23 cellular contexts compared by ENCODE assay signal in the genomic region with DNA sequence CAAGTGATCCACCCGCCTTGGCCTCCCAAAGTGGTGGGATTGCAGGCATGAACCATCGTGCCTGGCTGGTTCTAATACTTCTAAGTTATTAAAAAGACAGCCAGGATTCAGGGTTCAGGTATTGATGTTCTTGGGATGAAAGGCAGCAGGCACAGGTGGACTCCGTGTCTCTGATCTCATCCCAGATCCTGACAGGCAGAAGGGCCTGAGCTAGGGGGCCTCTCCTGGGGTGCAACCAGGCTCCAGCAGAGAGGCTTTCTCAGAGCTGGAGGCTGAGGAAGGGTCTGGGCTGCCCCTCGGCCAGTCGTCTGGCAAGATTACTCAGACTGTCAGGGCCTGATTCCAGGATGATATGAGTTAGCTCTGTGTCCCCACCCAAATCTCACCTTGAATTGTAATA.
A peak's percentile ranks its signal among the peaks of the same experiment; 100 is the strongest.
DNase-seq lines count a peak whose midpoint lies in the region; ATAC-seq and TF ChIP-seq lines count a peak whose summit lies in the region.
"Had no signal": no experiment of that assay in that cellular context is flagged by ENCODE, and none has a peak within 500 bp of the region (broad histone marks: within the 10 kb centered on the region; RNA-seq: fewer than 3 reads in every experiment).

No MANE protein-coding gene starts in this region.

- no peaks in the 10 kb centered on the region for H3K27me3 ChIP-seq in CD4-positive, alpha-beta T cell (ENCODE audit: control insufficient read depth, insufficient read depth, low read length)
- H3K27me3 ChIP-seq in CD4-positive, alpha-beta memory T cell (ENCODE audit: insufficient read depth, low read length), result no peaks in the 10 kb centered on the region

- H3K4me3 ChIP-seq in CD4-positive, alpha-beta memory T cell (ENCODE audit: low read length in 2 of 2), result no peak overlapping the region

- no peak for TF ChIP-seq CTCF in CD4-positive, alpha-beta T cell (IDR thresholded peaks at IDR 0.05)

- POLR2A ChIA-PET in CD4-positive, alpha-beta T cell (lab: Charles Lee), result interaction anchor here (0.7 kb wide), 1 partner anchor 17 kb away, joined by 3 read pairs; no protein-coding TSS in a partner anchor
- POLR2A ChIA-PET in CD4-positive, alpha-beta memory T cell (lab: Charles Lee; ENCODE audit: partially characterized antibody), result interaction anchor here (0.6 to 17.6 kb wide), 5 partner anchors 9 to 130 kb away, joined by 3 to 270 read pairs (median 4); a partner anchor contains a TSS

- H3K4me1 ChIP-seq in CD4-positive, alpha-beta memory T cell (ENCODE audit: insufficient read depth, low read length), result peaks cover 66% of the 10 kb centered on the region

- ATAC-seq in CD4-positive, alpha-beta T cell (ENCODE audit: poor library complexity), result no peak
- ATAC-seq in left lobe of liver, result no peak
- no peak for ATAC-seq in GM19395 (IDR thresholded peaks at IDR 0.05; ENCODE audit: unreplicated experiment)

- no peaks in the 10 kb centered on the region for H3K27me3 Mint-ChIP-seq in CD4-positive, alpha-beta T cell
- no peaks in the 10 kb centered on the region for H3K27me3 Mint-ChIP-seq in CD4-positive, alpha-beta memory T cell
- H3K27me3 Mint-ChIP-seq in activated naive CD8-positive, alpha-beta T cell treated with anti-CD3 and anti-CD28 coated beads for 36 hours, result no peaks in the 10 kb centered on the region

- no peak for DNase-seq in CD4-positive, alpha-beta T cell
- no peak for DNase-seq in CD4-positive, alpha-beta memory T cell
- DNase-seq in activated naive CD8-positive, alpha-beta T cell treated with anti-CD3 and anti-CD28 coated beads for 36 hours, result no peak
- DNase-seq in left lobe of liver (ENCODE audit: low spot score) (peak; percentile 28), cerebellar nuclear complex (lab: John Stamatoyannopoulos, UW) (no peak)
- no peak for DNase-seq in effector CD8-positive, alpha-beta T cell (lab: John Stamatoyannopoulos, UW)
- DNase-seq: ACHN, C1 segment of cervical spinal cord, COR-L47, DMS 273 treated with DMSO at 0.1 percent for 48 hours, DND-41, H9, MV-4-11, NCI-H1417, NCI-H187, NCI-H2107, NCI-H2227 treated with DMSO at 0.1 percent for 48 hours, NCI-H510A treated with DMSO at 0.1 percent for 48 hours, NCI-H774 had no signal

- H3K27ac ChIP-seq in CD4-positive, alpha-beta T cell (ENCODE audit: low read depth, low read length), result no peak overlapping the region
- no peak overlapping the region for H3K27ac ChIP-seq in CD4-positive, alpha-beta memory T cell (ENCODE audit: low read depth, low read length)
- H3K27ac ChIP-seq: HL-60, KMS-11, RWPE1 had no signal

- no peaks in the 10 kb centered on the region for H3K9me3 ChIP-seq in CD4-positive, alpha-beta T cell (ENCODE audit: control insufficient read depth, low read length)
- H3K9me3 ChIP-seq in CD4-positive, alpha-beta memory T cell (ENCODE audit: control insufficient read depth in 1 of 2, low read length in 2 of 2), result no peaks in the 10 kb centered on the region

- CTCF ChIA-PET in CD4-positive, alpha-beta T cell (lab: Charles Lee), result interaction anchor here (1.9 kb wide), 1 partner anchor 9 kb away, joined by 8 read pairs; no protein-coding TSS in a partner anchor
- CTCF ChIA-PET in CD4-positive, alpha-beta memory T cell (lab: Charles Lee; ENCODE audit: partially characterized antibody), result interaction anchor here (1.0 to 5.7 kb wide), 5 partner anchors 11 to 149 kb away, joined by 3 to 43 read pairs (median 4); a partner anchor contains a TSS

- H3K27ac Mint-ChIP-seq in CD4-positive, alpha-beta T cell, result peak overlapping the region; percentile 91
- peak overlapping the region in 6 of 7 donors; percentile 48 to 86 (median 82) for H3K27ac Mint-ChIP-seq in CD4-positive, alpha-beta memory T cell
- H3K27ac Mint-ChIP-seq in activated naive CD8-positive, alpha-beta T cell treated with anti-CD3 and anti-CD28 coated beads for 36 hours, result peak overlapping the region; percentile 21
- H3K27ac Mint-ChIP-seq: H9 had no signal

- no peaks in the 10 kb centered on the region for H3K9me3 Mint-ChIP-seq in CD4-positive, alpha-beta T cell
- peaks cover 0 to 4% (median 0%) of the 10 kb centered on the region in 8 donors for H3K9me3 Mint-ChIP-seq in CD4-positive, alpha-beta memory T cell
- H3K9me3 Mint-ChIP-seq in activated naive CD8-positive, alpha-beta T cell treated with anti-CD3 and anti-CD28 coated beads for 36 hours, result peaks cover 6% of the 10 kb centered on the region
- H3K9me3 Mint-ChIP-seq: H9 had no signal

- peaks cover 77% of the 10 kb centered on the region for H3K36me3 Mint-ChIP-seq in CD4-positive, alpha-beta T cell (ENCODE audit: low read depth)
- H3K36me3 Mint-ChIP-seq in CD4-positive, alpha-beta memory T cell, result peaks cover 48 to 58% of the 10 kb centered on the region in 2 donors
- peaks cover 37% of the 10 kb centered on the region for H3K36me3 Mint-ChIP-seq in activated naive CD8-positive, alpha-beta T cell treated with anti-CD3 and anti-CD28 coated beads for 36 hours

- intact Hi-C loops in CD4-positive, alpha-beta T cell (cut with DNase I, micrococcal nuclease), result loop anchor here in 1 of 2 experiments (5.0 to 10.0 kb wide), 3 partner anchors 240 to 1767 kb away; a partner anchor contains a TSS
- intact Hi-C loops in CD4-positive, alpha-beta memory T cell (cut with micrococcal nuclease), result loop anchor here (5.0 kb wide), 1 partner anchor 240 kb away; a partner anchor contains a TSS

- peaks cover 77% of the 10 kb centered on the region for H3K4me1 Mint-ChIP-seq in CD4-positive, alpha-beta T cell (ENCODE audit: low read depth)
- peaks cover 55 to 90% (median 73%) of the 10 kb centered on the region in 4 donors for H3K4me1 Mint-ChIP-seq in CD4-positive, alpha-beta memory T cell
- H3K4me1 Mint-ChIP-seq in activated naive CD8-positive, alpha-beta T cell treated with anti-CD3 and anti-CD28 coated beads for 36 hours, result peaks cover 66% of the 10 kb centered on the region

- H3K4me3 Mint-ChIP-seq in CD4-positive, alpha-beta T cell, result no peak overlapping the region
- peak overlapping the region in 1 of 8 donors; percentile 46 for H3K4me3 Mint-ChIP-seq in CD4-positive, alpha-beta memory T cell
- no peak overlapping the region for H3K4me3 Mint-ChIP-seq in activated naive CD8-positive, alpha-beta T cell treated with anti-CD3 and anti-CD28 coated beads for 36 hours
- H3K4me3 Mint-ChIP-seq: H9 had no signal

- peaks cover 33% of the 10 kb centered on the region for H3K36me3 ChIP-seq in CD4-positive, alpha-beta memory T cell (ENCODE audit: insufficient read depth, low read length)

Comparison
In these comparisons a context has a peak if more than half of its experiments do, and no peak if none do; other contexts are left out.
1. H3K27ac Mint-ChIP-seq: peak in every context shown above with its lines; median percentile 91 in CD4-positive, alpha-beta T cell; 82 in CD4-positive, alpha-beta memory T cell; 21 in activated naive CD8-positive, alpha-beta T cell treated with anti-CD3 and anti-CD28 coated beads for 36 hours.